1 cellular context compared by ENCODE assay signal in the genomic region with DNA sequence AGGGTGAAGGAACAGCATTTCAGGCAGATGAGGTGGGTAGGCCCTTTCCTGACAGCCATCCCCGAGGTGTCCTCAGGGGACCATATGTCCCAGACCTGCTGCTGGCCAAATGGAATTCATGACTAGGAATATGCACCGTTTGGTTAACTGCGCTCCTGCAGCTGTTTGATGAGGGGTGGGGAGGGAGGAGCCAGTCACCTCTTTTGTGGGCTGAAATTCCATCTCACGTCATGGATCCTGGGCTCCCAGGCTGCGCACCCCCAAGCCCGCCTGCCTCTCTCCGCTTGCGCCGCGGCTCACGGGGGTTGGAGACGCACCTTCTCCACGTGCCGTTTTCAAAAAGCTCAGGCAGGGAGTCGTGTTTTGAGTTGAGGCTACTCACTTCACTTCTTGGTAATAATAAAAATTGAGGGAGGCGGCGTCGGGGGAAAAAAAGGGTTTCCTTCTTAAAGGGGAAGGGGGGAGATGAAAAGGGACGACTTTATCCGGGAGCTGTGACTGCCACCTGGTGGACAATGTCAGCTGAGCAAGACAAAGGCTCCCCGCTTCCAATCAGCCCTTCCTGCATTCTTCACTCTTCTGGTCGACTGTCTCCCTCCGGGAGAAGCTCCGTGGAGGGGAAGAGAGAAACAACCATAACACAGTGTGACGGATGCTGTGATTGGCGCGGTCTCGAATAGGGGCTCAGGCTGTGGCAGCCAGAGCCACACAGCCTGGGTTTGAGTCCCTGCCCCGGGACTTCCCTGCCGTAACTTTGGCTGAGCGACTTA.
TF ChIP-seq lines count a peak whose summit lies in the region.

No MANE protein-coding gene starts in this region.

TF ChIP-seq in HEK293, 187 proteins besides CTCF, POLR2A, EP300 and RAD21 (continued from another document and continues in another):
- TF ChIP-seq KLF7 (tag by site-specific recombination; IDR thresholded peaks at IDR 0.05; ENCODE audit: borderline replicate concordance) (no peak), ZNF366 (tag by site-specific recombination; conservative IDR thresholded peaks at IDR 0.05) (peak; percentile 57), ZNF10 (tag by site-specific recombination; IDR thresholded peaks at IDR 0.05) (no peak), SP3 (tag by site-specific recombination; IDR thresholded peaks at IDR 0.05) (no peak; the same call in 1 of the 2 replicates), KLF1 (tag by site-specific recombination; IDR thresholded peaks at IDR 0.05) (no peak), ZNF37A (tag by site-specific recombination; IDR thresholded peaks at IDR 0.05) (no peak), PRDM1 (tag by site-specific recombination; IDR thresholded peaks at IDR 0.05) (no peak), ZNF311 (tag by site-specific recombination; IDR thresholded peaks at IDR 0.05; ENCODE audit: borderline replicate concordance) (no peak), ZNF473 (tag by site-specific recombination; IDR thresholded peaks at IDR 0.05) (no peak), ZNF416 (tag by site-specific recombination; IDR thresholded peaks at IDR 0.05) (no peak), EGR2 (tag by site-specific recombination; IDR thresholded peaks at IDR 0.05; ENCODE audit: low read depth) (no peak), ZNF792 (tag by site-specific recombination; IDR thresholded peaks at IDR 0.05) (no peak), ZNF654 (tag by site-specific recombination; IDR thresholded peaks at IDR 0.05; ENCODE audit: low read depth) (peak; percentile 94), ZNF521 (tag by site-specific recombination; IDR thresholded peaks at IDR 0.05) (no peak), ZNF785 (tag by site-specific recombination; IDR thresholded peaks at IDR 0.05) (no peak), ZNF426 (tag by site-specific recombination; IDR thresholded peaks at IDR 0.05) (no peak), ZBTB17 (tag by site-specific recombination; IDR thresholded peaks at IDR 0.05) (peak; percentile 95), OSR2 (tag by site-specific recombination; IDR thresholded peaks at IDR 0.05) (no peak), ZNF571 (tag by site-specific recombination; IDR thresholded peaks at IDR 0.05) (no peak), ZNF202 (tag by site-specific recombination; IDR thresholded peaks at IDR 0.05; ENCODE audit: borderline replicate concordance) (no peak), ZNF354C (tag by site-specific recombination; IDR thresholded peaks at IDR 0.05; ENCODE audit: borderline replicate concordance, low read depth) (no peak), ZNF112 (tag by site-specific recombination; IDR thresholded peaks at IDR 0.05) (no peak), ZNF114 (tag by site-specific recombination; IDR thresholded peaks at IDR 0.05) (no peak), ZNF76 (tag by site-specific recombination; IDR thresholded peaks at IDR 0.05; ENCODE audit: borderline replicate concordance, low read depth) (no peak), ZNF664 (tag by site-specific recombination; IDR thresholded peaks at IDR 0.05) (no peak), ZNF621 (tag by site-specific recombination; IDR thresholded peaks at IDR 0.05) (no peak), ZNF555 (tag by site-specific recombination; conservative IDR thresholded peaks at IDR 0.05) (no peak), ZNF248 (tag by site-specific recombination; IDR thresholded peaks at IDR 0.05) (no peak), HOXD13 (CRISPR knock-in tag; IDR thresholded peaks at IDR 0.05; ENCODE audit: borderline replicate concordance) (no peak), HIC1 (tag by site-specific recombination; IDR thresholded peaks at IDR 0.05) (no peak), OVOL3 (tag by site-specific recombination; IDR thresholded peaks at IDR 0.05) (no peak), ZNF513 (tag by site-specific recombination; IDR thresholded peaks at IDR 0.05) (no peak), ZNF514 (tag by site-specific recombination; IDR thresholded peaks at IDR 0.05) (no peak), ZIC2 (tag by site-specific recombination; IDR thresholded peaks at IDR 0.05) (no peak), ZEB2 (tag by site-specific recombination; IDR thresholded peaks at IDR 0.05) (no peak), YY1 (tag by site-specific recombination; IDR thresholded peaks at IDR 0.05) (no peak), ZNF362 (tag by site-specific recombination; IDR thresholded peaks at IDR 0.05) (0 out of 2 replicates have a peak, but pooled peaks have one; percentile 25), TSHZ1 (tag by site-specific recombination; IDR thresholded peaks at IDR 0.05; ENCODE audit: borderline replicate concordance) (no peak), SP2 (tag by site-specific recombination; IDR thresholded peaks at IDR 0.05) (no peak), ZNF48 (tag by site-specific recombination; IDR thresholded peaks at IDR 0.05) (no peak), ZNF843 (tag by site-specific recombination; IDR thresholded peaks at IDR 0.05) (no peak), ZNF239 (tag by site-specific recombination; IDR thresholded peaks at IDR 0.05) (no peak), ZNF140 (tag by site-specific recombination; IDR thresholded peaks at IDR 0.05) (no peak), ZNF2 (tag by site-specific recombination; IDR thresholded peaks at IDR 0.05) (peak; percentile 61; the same call in 1 of the 2 replicates)
- TF ChIP-seq, protein P1, sequence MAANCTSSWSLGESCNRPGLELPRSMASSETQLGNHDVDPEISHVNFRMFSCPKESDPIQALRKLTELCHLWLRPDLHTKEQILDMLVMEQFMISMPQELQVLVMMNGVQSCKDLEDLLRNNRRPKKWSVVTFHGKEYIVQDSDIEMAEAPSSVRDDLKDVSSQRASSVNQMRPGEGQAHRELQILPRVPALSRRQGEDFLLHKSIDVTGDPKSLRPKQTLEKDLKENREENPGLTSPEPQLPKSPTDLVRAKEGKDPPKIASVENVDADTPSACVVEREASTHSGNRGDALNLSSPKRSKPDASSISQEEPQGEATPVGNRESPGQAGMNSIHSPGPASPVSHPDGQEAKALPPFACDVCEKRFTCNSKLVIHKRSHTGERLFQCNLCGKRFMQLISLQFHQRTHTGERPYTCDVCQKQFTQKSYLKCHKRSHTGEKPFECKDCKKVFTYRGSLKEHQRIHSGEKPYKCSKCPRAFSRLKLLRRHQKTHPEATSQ (tag by site-specific recombination; IDR thresholded peaks at IDR 0.05) = no peak
- TF ChIP-seq, protein P2, sequence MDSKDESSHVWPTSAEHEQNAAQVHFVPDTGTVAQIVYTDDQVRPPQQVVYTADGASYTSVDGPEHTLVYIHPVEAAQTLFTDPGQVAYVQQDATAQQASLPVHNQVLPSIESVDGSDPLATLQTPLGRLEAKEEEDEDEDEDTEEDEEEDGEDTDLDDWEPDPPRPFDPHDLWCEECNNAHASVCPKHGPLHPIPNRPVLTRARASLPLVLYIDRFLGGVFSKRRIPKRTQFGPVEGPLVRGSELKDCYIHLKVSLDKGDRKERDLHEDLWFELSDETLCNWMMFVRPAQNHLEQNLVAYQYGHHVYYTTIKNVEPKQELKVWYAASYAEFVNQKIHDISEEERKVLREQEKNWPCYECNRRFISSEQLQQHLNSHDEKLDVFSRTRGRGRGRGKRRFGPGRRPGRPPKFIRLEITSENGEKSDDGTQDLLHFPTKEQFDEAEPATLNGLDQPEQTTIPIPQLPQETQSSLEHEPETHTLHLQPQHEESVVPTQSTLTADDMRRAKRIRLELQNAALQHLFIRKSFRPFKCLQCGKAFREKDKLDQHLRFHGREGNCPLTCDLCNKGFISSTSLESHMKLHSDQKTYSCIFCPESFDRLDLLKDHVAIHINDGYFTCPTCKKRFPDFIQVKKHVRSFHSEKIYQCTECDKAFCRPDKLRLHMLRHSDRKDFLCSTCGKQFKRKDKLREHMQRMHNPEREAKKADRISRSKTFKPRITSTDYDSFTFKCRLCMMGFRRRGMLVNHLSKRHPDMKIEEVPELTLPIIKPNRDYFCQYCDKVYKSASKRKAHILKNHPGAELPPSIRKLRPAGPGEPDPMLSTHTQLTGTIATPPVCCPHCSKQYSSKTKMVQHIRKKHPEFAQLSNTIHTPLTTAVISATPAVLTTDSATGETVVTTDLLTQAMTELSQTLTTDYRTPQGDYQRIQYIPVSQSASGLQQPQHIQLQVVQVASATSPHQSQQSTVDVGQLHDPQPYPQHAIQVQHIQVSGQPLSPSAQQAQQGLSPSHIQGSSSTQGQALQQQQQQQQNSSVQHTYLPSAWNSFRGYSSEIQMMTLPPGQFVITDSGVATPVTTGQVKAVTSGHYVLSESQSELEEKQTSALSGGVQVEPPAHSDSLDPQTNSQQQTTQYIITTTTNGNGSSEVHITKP (tag by site-specific recombination; IDR thresholded peaks at IDR 0.05) = peak; percentile 75
- TF ChIP-seq, protein P3, sequence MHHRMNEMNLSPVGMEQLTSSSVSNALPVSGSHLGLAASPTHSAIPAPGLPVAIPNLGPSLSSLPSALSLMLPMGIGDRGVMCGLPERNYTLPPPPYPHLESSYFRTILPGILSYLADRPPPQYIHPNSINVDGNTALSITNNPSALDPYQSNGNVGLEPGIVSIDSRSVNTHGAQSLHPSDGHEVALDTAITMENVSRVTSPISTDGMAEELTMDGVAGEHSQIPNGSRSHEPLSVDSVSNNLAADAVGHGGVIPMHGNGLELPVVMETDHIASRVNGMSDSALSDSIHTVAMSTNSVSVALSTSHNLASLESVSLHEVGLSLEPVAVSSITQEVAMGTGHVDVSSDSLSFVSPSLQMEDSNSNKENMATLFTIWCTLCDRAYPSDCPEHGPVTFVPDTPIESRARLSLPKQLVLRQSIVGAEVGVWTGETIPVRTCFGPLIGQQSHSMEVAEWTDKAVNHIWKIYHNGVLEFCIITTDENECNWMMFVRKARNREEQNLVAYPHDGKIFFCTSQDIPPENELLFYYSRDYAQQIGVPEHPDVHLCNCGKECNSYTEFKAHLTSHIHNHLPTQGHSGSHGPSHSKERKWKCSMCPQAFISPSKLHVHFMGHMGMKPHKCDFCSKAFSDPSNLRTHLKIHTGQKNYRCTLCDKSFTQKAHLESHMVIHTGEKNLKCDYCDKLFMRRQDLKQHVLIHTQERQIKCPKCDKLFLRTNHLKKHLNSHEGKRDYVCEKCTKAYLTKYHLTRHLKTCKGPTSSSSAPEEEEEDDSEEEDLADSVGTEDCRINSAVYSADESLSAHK (tag by site-specific recombination; IDR thresholded peaks at IDR 0.05) = peak; percentile 5; the same call in 1 of the 2 replicates
